ENCODE assay signal across 9 cellular contexts in the genomic region with DNA sequence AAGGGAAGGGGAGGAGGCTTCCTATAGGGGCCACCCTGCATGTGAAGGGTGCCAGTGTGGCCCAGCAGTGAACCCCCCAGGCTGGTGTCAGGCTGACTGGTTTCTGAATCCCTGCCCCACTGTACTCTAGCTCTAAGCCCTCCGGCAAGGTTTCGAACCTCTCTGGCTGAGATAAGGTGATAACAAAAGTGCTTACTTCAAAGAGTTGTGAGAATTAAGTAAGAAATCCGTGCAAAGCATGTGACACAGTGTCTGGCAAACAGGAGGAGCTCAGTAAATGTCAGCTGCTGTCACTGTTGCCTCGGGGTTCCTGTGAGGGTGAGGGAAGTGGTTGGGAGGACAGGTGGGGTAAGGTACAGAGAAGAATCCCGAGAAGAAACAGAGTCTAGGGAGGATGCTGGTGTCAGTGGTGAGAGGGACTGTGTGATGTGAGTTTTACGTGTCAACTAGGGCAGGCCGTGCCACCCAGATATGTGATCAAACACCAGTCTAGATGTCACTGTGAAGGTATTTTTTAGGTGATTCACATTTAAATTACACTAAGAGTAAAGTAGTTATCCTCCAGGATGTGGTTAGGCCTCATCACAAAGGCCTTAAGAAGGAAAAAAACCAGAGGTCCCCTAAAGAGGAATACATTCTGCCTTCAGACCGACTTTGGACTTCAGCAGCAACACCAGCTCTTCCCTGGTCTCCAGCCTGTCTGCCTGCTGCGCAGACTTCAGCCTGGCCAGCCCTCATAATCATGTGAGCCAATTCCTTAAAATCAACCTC.
DNase-seq lines count a peak whose midpoint lies in the region; ATAC-seq and FAIRE-seq lines count a peak whose summit lies in the region.
"Had no signal": no experiment of that assay in that cellular context is flagged by ENCODE, and none has a peak within 500 bp of the region (broad histone marks: within the 10 kb centered on the region; RNA-seq: fewer than 3 reads in every experiment).

No MANE protein-coding gene starts in this region.

- no peak overlapping the region for H2BK15ac ChIP-seq in mesendoderm (replicated peaks; ENCODE audit: low read depth)

- no peaks in the 10 kb centered on the region for H3K79me1 ChIP-seq in mesendoderm (ENCODE audit: low read length)

- no peaks in the 10 kb centered on the region for H3K36me3 ChIP-seq in mesendoderm (ENCODE audit: control insufficient read depth, insufficient read depth, low read length)
- H3K36me3 ChIP-seq in small intestine (ENCODE audit: control insufficient read depth in 2 of 2, insufficient read depth in 2 of 2, low read length in 2 of 2): no peaks in the 10 kb centered on the region

- H3K79me2 ChIP-seq in mesendoderm (ENCODE audit: control insufficient read depth, insufficient read depth, low read length): no peaks in the 10 kb centered on the region

- H2AK5ac ChIP-seq in mesendoderm (ENCODE audit: low read length): no peak overlapping the region

- peak; percentile 97 for ATAC-seq in stimulated activated effector memory CD8-positive, alpha-beta T cell treated with anti-CD3 and anti-CD28 coated beads, Interleukin-12 subunit alpha, Interleukin-12 subunit beta, amount 100 ng/mL, for 72 hours
- no peak for ATAC-seq in GM18502 (IDR thresholded peaks at IDR 0.05; ENCODE audit: poor library complexity, unreplicated experiment)
- no peak for ATAC-seq in GM21381 (IDR thresholded peaks at IDR 0.05; ENCODE audit: unreplicated experiment)

- H3K9ac ChIP-seq in mesendoderm (ENCODE audit: low read length): no peak overlapping the region

- H3K4me1 ChIP-seq in mesendoderm (ENCODE audit: control insufficient read depth, low read depth, low read length) (peaks cover 7% of the 10 kb centered on the region), small intestine (ENCODE audit: control insufficient read depth in 2 of 2, insufficient read depth in 1 of 2, low read depth in 1 of 2, low read length in 1 of 2) (no peaks in the 10 kb centered on the region)

- no peak overlapping the region for H3K23ac ChIP-seq in mesendoderm (ENCODE audit: low read length)

- peak overlapping the region; percentile 65 for H3K56ac ChIP-seq in mesendoderm (ENCODE audit: low read length)

- DNase-seq in RPMI7951 (ENCODE audit: low read depth) (peak; percentile 79), activated T-helper 1 cell treated with Interleukin-2 at 50 U/mL for 16 hours (ENCODE audit: low read depth) (peak; percentile 34), mesendoderm (peak; percentile 72), pons (ENCODE audit: low spot score) (no peak), small intestine (no peak)
- peak in 1 of 2 donors; percentile 58 for DNase-seq in stimulated activated effector memory CD8-positive, alpha-beta T cell treated with anti-CD3 and anti-CD28 coated beads, Interleukin-12 subunit alpha, Interleukin-12 subunit beta, amount 100 ng/mL, for 72 hours (ENCODE audit: low spot score in 2 of 2)

- H3K27me3 ChIP-seq in mesendoderm (ENCODE audit: insufficient read depth, low read length, poor library complexity): no peaks in the 10 kb centered on the region
- no peaks in the 10 kb centered on the region for H3K27me3 ChIP-seq in small intestine (ENCODE audit: control insufficient read depth in 2 of 2, insufficient read depth in 2 of 2, low read length in 2 of 2)

- H3K27ac Mint-ChIP-seq in stimulated activated effector memory CD8-positive, alpha-beta T cell treated with anti-CD3 and anti-CD28 coated beads, Interleukin-12 subunit alpha, Interleukin-12 subunit beta, amount 100 ng/mL, for 72 hours: peak overlapping the region; percentile 87

- H3K4me3 ChIP-seq in mesendoderm (ENCODE audit: low read length): no peak overlapping the region
- no peak overlapping the region for H3K4me3 ChIP-seq in small intestine (ENCODE audit: low read depth in 1 of 2, low read length in 2 of 2)

- H3K27ac ChIP-seq in mesendoderm (ENCODE audit: low read depth, low read length) (no peak overlapping the region), small intestine (ENCODE audit: low read depth in 1 of 2, low read length in 1 of 2) (no peak overlapping the region)

- H3K4me2 ChIP-seq in mesendoderm (ENCODE audit: low read length): no peak overlapping the region

- FAIRE-seq in small intestine (lab: Jason Lieb, UNC): no peak
- FAIRE-seq: GM18507 had no signal

- no peak overlapping the region for H4K8ac ChIP-seq in mesendoderm (ENCODE audit: low read depth, low read length)

- H3K9me3 ChIP-seq in small intestine (ENCODE audit: control insufficient read depth, low read depth): no peaks in the 10 kb centered on the region

- H3K18ac ChIP-seq in mesendoderm (ENCODE audit: low read length): no peak overlapping the region

- H4K5ac ChIP-seq in mesendoderm (ENCODE audit: low read length): no peak overlapping the region

- H3K9me3 Mint-ChIP-seq in stimulated activated effector memory CD8-positive, alpha-beta T cell treated with anti-CD3 and anti-CD28 coated beads, Interleukin-12 subunit alpha, Interleukin-12 subunit beta, amount 100 ng/mL, for 72 hours: no peaks in the 10 kb centered on the region

- no peak overlapping the region for H3K4ac ChIP-seq in mesendoderm (ENCODE audit: low read depth, low read length)

- H3K4me1 Mint-ChIP-seq in stimulated activated effector memory CD8-positive, alpha-beta T cell treated with anti-CD3 and anti-CD28 coated beads, Interleukin-12 subunit alpha, Interleukin-12 subunit beta, amount 100 ng/mL, for 72 hours: peaks cover 17% of the 10 kb centered on the region

- H3K36me3 Mint-ChIP-seq in stimulated activated effector memory CD8-positive, alpha-beta T cell treated with anti-CD3 and anti-CD28 coated beads, Interleukin-12 subunit alpha, Interleukin-12 subunit beta, amount 100 ng/mL, for 72 hours: no peaks in the 10 kb centered on the region

- no CpG with 5 or more reads among the region's 9 CpGs for WGBS in mesendoderm (ENCODE audit: extremely low coverage, insufficient coverage, low lambda C conversion rate)
- WGBS in small intestine, 3 donors: 44 to 59% (median 53%) methylated on average over 9 of the region's 9 CpGs

- no peak overlapping the region for H2BK5ac ChIP-seq in mesendoderm (ENCODE audit: low read length)

- H2BK120ac ChIP-seq in mesendoderm (ENCODE audit: low read depth, low read length): no peak overlapping the region

- H3K4me3 Mint-ChIP-seq in stimulated activated effector memory CD8-positive, alpha-beta T cell treated with anti-CD3 and anti-CD28 coated beads, Interleukin-12 subunit alpha, Interleukin-12 subunit beta, amount 100 ng/mL, for 72 hours: peak overlapping the region; percentile 48

Comparison
In these comparisons a context has a peak if more than half of its experiments do, and no peak if none do; other contexts are left out.
1. DNase-seq: peak in RPMI7951 (single experiment), activated T-helper 1 cell treated with Interleukin-2 at 50 U/mL for 16 hours (single experiment) and mesendoderm (single experiment); none in pons (single experiment) and small intestine (single experiment).